ENCODE assay signal across 20 cellular contexts in genomic region chr4:86661006-86661405, GRCh38.
"Had no signal": no experiment of that assay in that cellular context is flagged by ENCODE, and none has a peak within 500 bp of the region (broad histone marks: within the 10 kb centered on the region; RNA-seq: fewer than 3 reads in every experiment).

No MANE protein-coding gene starts in this region.

- H3K27me3 Mint-ChIP-seq: activated naive CD4-positive, alpha-beta T cell treated with anti-CD3 and anti-CD28 coated beads, Interleukin-2, amount 50 U/mL, for 24 hours; stimulated activated naive B cell treated with anti-CD40 and anti-IgM and Interleukin-4, amounts not matched to agents 10 μg/mL and 1 μg/mL and 100 μg/mL, for 72 hours; type B pancreatic cell had no signal

- H3K27me3 ChIP-seq: adrenal gland, esophagus muscularis mucosa, right lobe of liver, testis, vagina had no signal

- H3K27ac ChIP-seq: adrenal gland, esophagus muscularis mucosa, lower lobe of right lung, right lobe of liver, testis, vagina had no signal

- H3K27ac Mint-ChIP-seq: activated naive CD4-positive, alpha-beta T cell treated with anti-CD3 and anti-CD28 coated beads, Interleukin-2, amount 50 U/mL, for 24 hours; naive B cell; stimulated activated naive B cell treated with anti-CD40 and anti-IgM and Interleukin-4, amounts not matched to agents 10 μg/mL and 1 μg/mL and 100 μg/mL, for 72 hours; T-cell; type B pancreatic cell; WTC11 had no signal

- H3K9me3 ChIP-seq: adrenal gland, esophagus muscularis mucosa, lower lobe of right lung, right lobe of liver, testis, vagina had no signal

- ATAC-seq: left lobe of liver; lower lobe of right lung; right lobe of liver; stimulated activated naive B cell treated with anti-CD40 and anti-IgM and Interleukin-4, amounts not matched to agents 10 μg/mL and 1 μg/mL and 100 μg/mL, for 72 hours; T-cell; WTC11 had no signal

- H3K36me3 Mint-ChIP-seq: activated naive CD4-positive, alpha-beta T cell treated with anti-CD3 and anti-CD28 coated beads, Interleukin-2, amount 50 U/mL, for 24 hours; naive B cell; T-cell had no signal

- DNase-seq: activated gamma-delta T cell treated with Interleukin-2 at 50 U/mL for 16 hours; activated T-cell treated with anti-CD3 and anti-CD28 coated beads, Interleukin-2, amount 50 U/mL, for 1 hour; adrenal gland; effector CD4-positive, alpha-beta T cell; lower lobe of right lung; naive B cell; occipital lobe; posterior cingulate gyrus; right lobe of liver; small intestine; stimulated activated CD8-positive, alpha-beta memory T cell treated with anti-CD3 and anti-CD28 coated beads, Interleukin-4, amount 100 ng/mL, for 48 hours; stimulated activated naive B cell treated with anti-CD40 and anti-IgM and Interleukin-4, amounts not matched to agents 10 μg/mL and 1 μg/mL and 100 μg/mL, for 72 hours; T-cell; testis had no signal

- H3K36me3 ChIP-seq: adrenal gland, lower lobe of right lung, right lobe of liver, vagina had no signal

- H3K4me3 ChIP-seq: adrenal gland, esophagus muscularis mucosa, lower lobe of right lung, right lobe of liver, testis, vagina had no signal

- H3K4me1 ChIP-seq: adrenal gland, esophagus muscularis mucosa, lower lobe of right lung, right lobe of liver, testis had no signal

- H3K4me1 Mint-ChIP-seq: activated naive CD4-positive, alpha-beta T cell treated with anti-CD3 and anti-CD28 coated beads, Interleukin-2, amount 50 U/mL, for 24 hours; naive B cell; stimulated activated naive B cell treated with anti-CD40 and anti-IgM and Interleukin-4, amounts not matched to agents 10 μg/mL and 1 μg/mL and 100 μg/mL, for 72 hours; T-cell had no signal

- H3K4me3 Mint-ChIP-seq: activated naive CD4-positive, alpha-beta T cell treated with anti-CD3 and anti-CD28 coated beads, Interleukin-2, amount 50 U/mL, for 24 hours; naive B cell; stimulated activated naive B cell treated with anti-CD40 and anti-IgM and Interleukin-4, amounts not matched to agents 10 μg/mL and 1 μg/mL and 100 μg/mL, for 72 hours; T-cell; type B pancreatic cell; WTC11 had no signal
